Comparison of ENCODE assay signal across 7 cellular contexts in genomic region chr20:51219544-51219943, GRCh38.
"Had no signal": no experiment of that assay in that cellular context is flagged by ENCODE, and none has a peak within 500 bp of the region (broad histone marks: within the 10 kb centered on the region; RNA-seq: fewer than 3 reads in every experiment).

No MANE protein-coding gene starts in this region.

- H3K27ac Mint-ChIP-seq: H9 had no signal

- H3K4me3 ChIP-seq: K562 had no signal

- H3K27ac ChIP-seq: HL-60 had no signal

- DNase-seq: GOT3, HCEC 1CT, KG1 had no signal

- FAIRE-seq: H54 had no signal
